15 cellular contexts compared by ENCODE assay signal in the genomic region with DNA sequence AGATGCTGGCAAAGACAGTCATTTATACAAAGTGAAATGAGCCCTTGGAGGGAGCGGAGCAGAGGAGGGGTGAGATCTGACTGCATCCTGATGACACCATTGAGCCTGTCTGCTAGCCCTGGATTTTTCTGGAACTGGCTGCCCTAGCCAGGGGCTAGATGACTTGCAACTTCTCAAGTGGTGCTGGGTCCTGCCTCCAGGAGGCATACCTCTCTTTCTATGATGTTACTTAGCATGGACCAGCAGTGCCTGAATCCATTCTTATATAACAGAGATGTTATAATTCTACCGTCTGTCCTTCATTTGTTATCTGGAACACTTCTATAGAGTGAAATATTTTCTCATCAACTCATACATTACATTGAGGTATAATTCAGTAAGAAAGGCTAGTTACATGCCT. TPM values are rescaled to one million over a fixed set of nuclear protein-coding genes. Genes with fewer than 3 reads are reported as not detected.
DNase-seq lines count a peak whose midpoint lies in the region; ATAC-seq and TF ChIP-seq lines count a peak whose summit lies in the region.
"Had no signal": no experiment of that assay in that cellular context is flagged by ENCODE, and none has a peak within 500 bp of the region (broad histone marks: within the 10 kb centered on the region; RNA-seq: fewer than 3 reads in every experiment).

No MANE protein-coding gene starts in this region.

- no peak for DNase-seq in DND-41
- DNase-seq in HFFc6, result no peak
- DNase-seq in dermis blood vessel endothelial cell, result peak; percentile 25
- peak; percentile 13 for DNase-seq in mesendoderm
- DNase-seq: CD8-positive, alpha-beta T cell; HCEC 1CT; MM.1S; NCI-H1417; NCI-H187 treated with DMSO at 0.1 percent for 48 hours; NK-92 treated with Interleukin-12 subunit alpha and Interleukin-12 subunit beta, amount 100 ng/mL, for 24 hours; SHP77 had no signal

- no peak overlapping the region for H2BK120ac ChIP-seq in mesendoderm (ENCODE audit: low read depth, low read length)

- no peaks in the 10 kb centered on the region for H4K20me1 ChIP-seq in DND-41 (ENCODE audit: insufficient read depth, low read length)

- H2BK15ac ChIP-seq in mesendoderm (replicated peaks; ENCODE audit: low read depth), result no peak overlapping the region

- H3K9ac ChIP-seq in DND-41 (ENCODE audit: low read depth, low read length) (no peak overlapping the region), mesendoderm (ENCODE audit: low read length) (no peak overlapping the region)

- no peaks in the 10 kb centered on the region for H3K79me1 ChIP-seq in mesendoderm (ENCODE audit: low read length)

- peaks cover 20% of the 10 kb centered on the region for H3K4me1 Mint-ChIP-seq in HFFc6 (ENCODE audit: low read depth)

- no peak overlapping the region for H3K56ac ChIP-seq in mesendoderm (ENCODE audit: low read length)

- H3K4me2 ChIP-seq in DND-41 (ENCODE audit: insufficient read depth, low read length) (no peak overlapping the region), mesendoderm (ENCODE audit: low read length) (no peak overlapping the region)

- no peak overlapping the region for H4K8ac ChIP-seq in mesendoderm (ENCODE audit: low read depth, low read length)

- H3K36me3 ChIP-seq in DND-41 (ENCODE audit: insufficient read depth, low read length) (no peaks in the 10 kb centered on the region), mesendoderm (ENCODE audit: control insufficient read depth, insufficient read depth, low read length) (no peaks in the 10 kb centered on the region)

- no peak overlapping the region for H4K5ac ChIP-seq in mesendoderm (ENCODE audit: low read length)

- H2BK5ac ChIP-seq in mesendoderm (ENCODE audit: low read length), result no peak overlapping the region

- H3K4me3 Mint-ChIP-seq in HFFc6, result no peak overlapping the region
- H3K4me3 Mint-ChIP-seq: CD8-positive, alpha-beta T cell had no signal

- H3K27me3 ChIP-seq in DND-41 (ENCODE audit: insufficient read depth, low read length, poor library complexity), result peaks cover 16% of the 10 kb centered on the region
- H3K27me3 ChIP-seq in mesendoderm (ENCODE audit: insufficient read depth, low read length, poor library complexity), result peaks cover 8% of the 10 kb centered on the region

- no peak overlapping the region for H3K4ac ChIP-seq in mesendoderm (ENCODE audit: low read depth, low read length)

- H3K9me3 ChIP-seq in DND-41 (ENCODE audit: insufficient read depth, low read length, severe bottlenecking), result no peaks in the 10 kb centered on the region

- H3K27me3 Mint-ChIP-seq in HFFc6 (ENCODE audit: insufficient read depth), result peaks cover 16% of the 10 kb centered on the region

- no peak overlapping the region for H2AFZ ChIP-seq in DND-41 (ENCODE audit: low read depth, low read length)

- WGBS in mesendoderm (ENCODE audit: extremely low coverage, insufficient coverage, low lambda C conversion rate), result no CpG with 5 or more reads among the region's 2 CpGs

- no peak overlapping the region for H2AK5ac ChIP-seq in mesendoderm (ENCODE audit: low read length)

- H3K27ac ChIP-seq in DND-41 (ENCODE audit: low read length) (no peak overlapping the region), mesendoderm (ENCODE audit: low read depth, low read length) (no peak overlapping the region)

- H3K9me3 Mint-ChIP-seq in HFFc6, result peaks cover 10% of the 10 kb centered on the region; the same call in 1 of the 2 replicates
- H3K9me3 Mint-ChIP-seq: CD8-positive, alpha-beta T cell had no signal

- ATAC-seq in DND-41 (ENCODE audit: insufficient read depth, low read depth) (no peak), HG02840 (IDR thresholded peaks at IDR 0.05; ENCODE audit: low FRiP score, unreplicated experiment) (no peak), GM18870 (IDR thresholded peaks at IDR 0.05; ENCODE audit: unreplicated experiment) (no peak), HG03469 (IDR thresholded peaks at IDR 0.05; ENCODE audit: unreplicated experiment) (no peak)
- ATAC-seq: CD8-positive, alpha-beta T cell had no signal

- peaks cover 5% of the 10 kb centered on the region for H3K36me3 Mint-ChIP-seq in HFFc6 (ENCODE audit: low read depth)
- H3K36me3 Mint-ChIP-seq: CD8-positive, alpha-beta T cell had no signal

- no peak overlapping the region for H3K4me3 ChIP-seq in DND-41 (ENCODE audit: low read depth in 1 of 2, low read length in 2 of 2)
- H3K4me3 ChIP-seq in mesendoderm (ENCODE audit: low read length), result no peak overlapping the region

- H3K79me2 ChIP-seq in DND-41 (ENCODE audit: insufficient read depth, low read length) (no peaks in the 10 kb centered on the region), mesendoderm (ENCODE audit: control insufficient read depth, insufficient read depth, low read length) (no peaks in the 10 kb centered on the region)

- no peaks in the 10 kb centered on the region for H3K4me1 ChIP-seq in DND-41 (ENCODE audit: insufficient read depth, low read length)
- no peaks in the 10 kb centered on the region for H3K4me1 ChIP-seq in mesendoderm (ENCODE audit: control insufficient read depth, low read depth, low read length)

- H3K27ac Mint-ChIP-seq in HFFc6, result no peak overlapping the region
- H3K27ac Mint-ChIP-seq: CD8-positive, alpha-beta T cell had no signal

- TF ChIP-seq CTCF in DND-41 (IDR thresholded peaks at IDR 0.05; ENCODE audit: borderline replicate concordance, extremely low read depth, low read length, poor library complexity, severe bottlenecking) (peak; percentile 21), HFFc6 (IDR thresholded peaks at IDR 0.05) (peak; percentile 22; the same call in 1 of the 2 replicates)

- no peak overlapping the region for H3K23ac ChIP-seq in mesendoderm (ENCODE audit: low read length)

- no peak overlapping the region for H3K18ac ChIP-seq in mesendoderm (ENCODE audit: low read length)

RNA-seq across cellular contexts. Expression of a gene that starts 8.5 kb away (rescaled TPM):
- 100 to 1,000 TPM; 127 to 146 (median 137) TPM for total RNA-seq in HFFc6 (2021; fragmentation: NEBNext Ultra II Directional; extraction: Animal tissue kit (Norgen Biotek cat#: 25700))
- 0.56 TPM in 1 of 2 replicates, not detected in the other for total RNA-seq in dermis blood vessel endothelial cell
- 2.9 TPM for polyA plus RNA-seq in mesendoderm (2013, experiment 1 of 2)
- polyA plus RNA-seq in mesendoderm (2013, experiment 2 of 2), result 3.1 TPM
- total RNA-seq: CD8-positive, alpha-beta T cell; OCI-LY7 had no signal

Comparison
In these comparisons a context has a peak if more than half of its experiments do, and no peak if none do; other contexts are left out.
1. DNase-seq: peak in dermis blood vessel endothelial cell (single experiment) and mesendoderm (single experiment); none in DND-41 (single experiment) and HFFc6 (single experiment).
2. RNA of a gene that starts 8.5 kb away (total RNA-seq): 127 to 146 TPM in HFFc6; 0.56 TPM in dermis blood vessel endothelial cell; every median in the first group is over 10 times any median in the second.